ENCODE assay signal across 8 cellular contexts in the genomic region with DNA sequence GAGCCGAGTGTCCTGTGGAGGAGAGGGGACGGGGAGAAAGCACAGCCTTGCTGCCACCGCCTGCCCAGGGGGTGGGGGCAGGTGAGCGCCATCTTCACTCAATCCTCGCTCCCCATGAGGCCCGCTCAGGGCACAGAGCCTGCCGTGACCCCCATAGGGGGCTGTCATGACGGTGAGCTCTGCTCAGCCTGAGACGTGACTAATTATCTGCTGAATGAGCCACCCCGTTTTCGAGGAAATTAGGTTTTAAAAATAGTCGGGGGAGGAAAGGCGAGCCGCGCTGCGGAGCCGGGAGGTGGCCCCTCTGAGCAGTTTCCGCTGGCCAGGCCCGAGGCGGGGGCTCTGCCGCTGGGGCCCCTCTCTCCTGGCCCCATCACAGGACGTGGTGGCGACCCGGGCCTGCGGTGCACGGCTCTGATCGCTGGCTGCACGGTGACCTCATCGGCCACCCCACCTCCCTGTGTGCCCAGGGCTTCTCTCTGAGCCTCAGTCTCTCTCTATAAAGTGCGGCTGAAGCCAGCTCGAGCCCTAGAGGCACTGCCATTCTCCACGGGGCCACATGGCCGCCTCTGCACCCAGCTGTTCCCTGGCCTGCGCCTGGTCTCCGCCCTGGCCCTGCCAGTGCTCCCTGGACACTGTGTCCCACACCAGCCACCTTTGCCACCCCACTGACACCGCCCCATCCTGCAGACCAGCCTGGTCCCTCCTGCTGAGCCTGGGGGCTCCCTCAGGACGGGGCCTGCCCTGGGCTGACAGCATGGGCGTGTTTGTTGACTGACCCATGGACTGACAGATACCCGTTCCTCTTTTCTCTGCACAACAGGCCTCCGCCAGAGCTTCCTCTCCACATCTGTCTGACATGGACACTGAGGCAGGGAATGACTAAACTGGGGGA. TPM values are rescaled to one million over a fixed set of nuclear protein-coding genes. Genes with fewer than 3 reads are reported as not detected.
A peak's percentile ranks its signal among the peaks of the same experiment; 100 is the strongest.
DNase-seq lines count a peak whose midpoint lies in the region; TF ChIP-seq lines count a peak whose summit lies in the region.

No MANE protein-coding gene starts in this region.

- peaks cover 29% of the 10 kb centered on the region for H3K79me1 ChIP-seq in neuronal stem cell (ENCODE audit: low read depth, low read length)

- TF ChIP-seq CTCF in A673 (conservative IDR thresholded peaks at IDR 0.05; ENCODE audit: low read depth, low read length) = peak; percentile 38

- H3K4me2 ChIP-seq in neuronal stem cell (ENCODE audit: insufficient read depth, low read length, poor library complexity, severe bottlenecking) = no peak overlapping the region

- H3K4me1 ChIP-seq in A673 (ENCODE audit: insufficient read depth, low read length, poor library complexity, severe bottlenecking) (peaks cover 12% of the 10 kb centered on the region), neuronal stem cell (ENCODE audit: control insufficient read depth in 2 of 2, insufficient read depth in 1 of 2, low read depth in 1 of 2, low read length in 2 of 2) (peaks cover 40 to 47% of the 10 kb centered on the region in 2 donors)

- peak overlapping the region; percentile 5 for H4K8ac ChIP-seq in neuronal stem cell (ENCODE audit: low read depth, low read length)

- no peak overlapping the region for H2BK12ac ChIP-seq in neuronal stem cell (ENCODE audit: low read length)

- DNase-seq in A673 (ENCODE audit: low spot score) (no peak), Kasumi-1 (lab: John Stamatoyannopoulos, UW) (peak; percentile 42 to 46), neuronal stem cell (ENCODE audit: low spot score) (no peak), NCI-H226 (no peak), SW 1271 (lab: John Stamatoyannopoulos, UW) (no peak), NCI-H446 (lab: John Stamatoyannopoulos, UW) (no peak), SKM-1 treated with dmso at 0.1 percent for 144 hours (lab: John Stamatoyannopoulos, UW; ENCODE audit: unreplicated experiment) (no peak)

- peak overlapping the region; percentile 97 for H2AK5ac ChIP-seq in neuronal stem cell (ENCODE audit: low read depth, low read length)

- BruUV-seq in A673 (replicated peaks; lab: Mats Ljungman, UMichigan) = no TSS peak

- no peak overlapping the region for H2BK15ac ChIP-seq in neuronal stem cell (ENCODE audit: low read length)

- intact Hi-C loops in A673 (cut with micrococcal nuclease; ENCODE audit: unreplicated experiment) = no loop called here

- POLR2A ChIA-PET in A673 (lab: Charles Lee; ENCODE audit: low non-redundant PET) = no interaction called here

- H3K36me3 ChIP-seq in A673 (ENCODE audit: insufficient read depth, low read length, poor library complexity, severe bottlenecking) (no peaks in the 10 kb centered on the region), neuronal stem cell (replicated peaks in 1 of 2; ENCODE audit: control insufficient read depth in 2 of 2, insufficient read depth in 2 of 2, low read length in 2 of 2) (peaks cover 0 to 2% of the 10 kb centered on the region in 2 donors)

- peak overlapping the region; percentile 91 for H3K18ac ChIP-seq in neuronal stem cell (ENCODE audit: low read length)

- H3K27ac ChIP-seq in A673 (ENCODE audit: low read depth, low read length, poor library complexity, severe bottlenecking) (peak overlapping the region; percentile 67), cingulate gyrus (ENCODE audit: low read depth, low read length) (peak overlapping the region; percentile 86), neuronal stem cell (replicated peaks; ENCODE audit: low read length) (peak overlapping the region; percentile 43)

- H4K91ac ChIP-seq in neuronal stem cell (ENCODE audit: low read depth, low read length, poor library complexity) = no peak overlapping the region

- peak overlapping the region; percentile 97 for H3K23ac ChIP-seq in neuronal stem cell (ENCODE audit: low read depth, low read length, poor library complexity)

- no peak overlapping the region for H2BK5ac ChIP-seq in neuronal stem cell (ENCODE audit: low read length)

- H3K14ac ChIP-seq in neuronal stem cell (ENCODE audit: low read length) = peak overlapping the region; percentile 75

- H3K4ac ChIP-seq in neuronal stem cell (ENCODE audit: low read length) = no peak overlapping the region

- H3K9ac ChIP-seq in neuronal stem cell (ENCODE audit: low read depth, low read length, poor library complexity) = peak overlapping the region; percentile 66

- CTCF ChIA-PET in A673 (lab: Charles Lee) = interaction anchor here (0.6 kb wide), 1 partner anchor 44 kb away, joined by 3 read pairs; no protein-coding TSS in a partner anchor

- WGBS in neuronal stem cell (ENCODE audit: extremely low coverage in 2 of 2, insufficient read length in 2 of 2, insufficient replicate concordance in 1 of 2), 2 donors = no CpG with 5 or more reads among the region's 40 CpGs

- no peak overlapping the region for H3K4me3 ChIP-seq in A673 (ENCODE audit: low read depth, low read length, poor library complexity, severe bottlenecking)
- H3K4me3 ChIP-seq in neuronal stem cell (ENCODE audit: low read length in 2 of 2) = no peak overlapping the region

- H3K27me3 ChIP-seq in A673 (replicated peaks; ENCODE audit: insufficient read depth, low read depth, low read length, poor library complexity) (no peaks in the 10 kb centered on the region), neuronal stem cell (ENCODE audit: control insufficient read depth in 3 of 3, insufficient read depth in 3 of 3, low read depth in 1 of 3, low read length in 3 of 3) (no peaks in the 10 kb centered on the region)

- H2BK120ac ChIP-seq in neuronal stem cell (ENCODE audit: low read depth, low read length) = no peak overlapping the region

- H3K9me3 ChIP-seq in A673 (ENCODE audit: low read depth, low read length, poor library complexity, severe bottlenecking) (no peaks in the 10 kb centered on the region), neuronal stem cell (replicated peaks in 1 of 2; ENCODE audit: control insufficient read depth in 2 of 2, insufficient read depth in 1 of 2, low read depth in 1 of 2, low read length in 2 of 2) (no peaks in the 10 kb centered on the region)

- H2AFZ ChIP-seq in neuronal stem cell (ENCODE audit: low read length) = no peak overlapping the region

RNA-seq across cellular contexts. Expression of a gene that starts 28.3 kb away (rescaled TPM):
- 35.5 and 36.8 TPM in 2 replicates for total RNA-seq in A673 (2021)
- 25.4 TPM for polyA plus RNA-seq in neuronal stem cell (2013, experiment 1 of 2)
- 24.7 TPM for polyA plus RNA-seq in neuronal stem cell (2013, experiment 2 of 2)

RNA-seq across cellular contexts. Expression of a gene that starts 36.3 kb away (rescaled TPM):
- 0.63 TPM in 1 of 2 replicates, not detected in the other for total RNA-seq in A673 (2021)
- 23.4 TPM for polyA plus RNA-seq in neuronal stem cell (2013, experiment 1 of 2)
- 21.0 TPM for polyA plus RNA-seq in neuronal stem cell (2013, experiment 2 of 2)

RNA-seq across cellular contexts. Expression of a gene that starts 45.3 kb away (rescaled TPM):
- total RNA-seq in A673 (2021) = 35.9 and 36.3 TPM in 2 replicates
- 23.9 TPM for polyA plus RNA-seq in neuronal stem cell (2013, experiment 1 of 2)
- 25.3 TPM for polyA plus RNA-seq in neuronal stem cell (2013, experiment 2 of 2)

Comparison
In these comparisons a context has a peak if more than half of its experiments do, and no peak if none do; other contexts are left out.
1. DNase-seq: peak in Kasumi-1 (2 of 2); none in A673 (single experiment), neuronal stem cell (single experiment), NCI-H226 (single experiment), SW 1271 (0 of 2), NCI-H446 (0 of 2) and SKM-1 treated with dmso at 0.1 percent for 144 hours (single experiment).
2. Peak in every context shown above with its lines, with median percentiles within 50 percentile points of each other: H3K27ac ChIP-seq.